In the genomic region with DNA sequence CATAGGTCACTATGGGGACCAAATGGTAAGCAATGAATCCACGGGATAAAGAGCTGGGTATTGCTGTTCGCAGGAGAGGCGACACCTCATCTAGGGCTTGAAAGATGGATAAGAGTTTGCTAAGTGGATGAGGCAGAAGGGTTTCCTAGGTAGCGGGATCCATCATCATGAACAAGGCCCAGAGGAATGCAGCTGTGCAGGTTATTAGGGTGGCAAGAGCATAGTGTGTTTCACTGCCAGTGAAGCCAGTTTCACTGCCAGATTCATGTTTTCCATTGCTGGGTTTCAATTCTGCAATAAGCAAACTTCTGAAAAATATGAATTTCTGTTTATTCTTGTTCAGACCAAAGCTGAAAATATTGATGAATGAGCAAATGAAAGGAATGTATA, we compare ENCODE assay signal across 8 cellular contexts. TPM values are rescaled to one million over a fixed set of nuclear protein-coding genes. Genes with fewer than 3 reads are reported as not detected.
DNase-seq lines count a peak whose midpoint lies in the region; ATAC-seq and TF ChIP-seq lines count a peak whose summit lies in the region.

No MANE protein-coding gene starts in this region.

- DNase-seq in activated CD4-positive, CD25-positive, alpha-beta regulatory T cell (lab: John Stamatoyannopoulos, UW), result no peak
- no peak for DNase-seq in neural progenitor cell (ENCODE audit: low spot score)
- DNase-seq in foreskin fibroblast, result no peak
- no peak for DNase-seq in NCI-H1092 (lab: John Stamatoyannopoulos, UW)
- no peak for DNase-seq in head of caudate nucleus

- no peak overlapping the region for H3K4me3 Mint-ChIP-seq in neural progenitor cell

- H3K27ac ChIP-seq in neural progenitor cell, result no peak overlapping the region

- H3K9me3 ChIP-seq in neural progenitor cell (ENCODE audit: low read depth), result no peaks in the 10 kb centered on the region

- peak overlapping the region; percentile 3 for H2AFZ ChIP-seq in neural progenitor cell (replicated peaks)

- no peaks in the 10 kb centered on the region for H3K9me3 Mint-ChIP-seq in neural progenitor cell

- TF ChIP-seq CTCF in neural progenitor cell (IDR thresholded peaks at IDR 0.05) (no peak), foreskin fibroblast (IDR thresholded peaks at IDR 0.05; ENCODE audit: low read depth, low read length) (no peak)

- intact Hi-C loops in head of caudate nucleus (cut with DNase I), result no loop called here

- ATAC-seq in activated CD4-positive, CD25-positive, alpha-beta regulatory T cell treated with anti-CD3 and anti-CD28 coated beads, Interleukin-2, amount 50 U/mL, for 24 hours, result peak; percentile 31 to 57
- ATAC-seq in HG02973 (IDR thresholded peaks at IDR 0.05; ENCODE audit: unreplicated experiment) (peak; percentile 47), SK-N-SH treated with all-trans-retinoic acid at 6 μM for 48 hours (0 out of 3 replicates have a peak, but pooled peaks have one; percentile 22)

- no peaks in the 10 kb centered on the region for H3K36me3 ChIP-seq in neural progenitor cell

- H3K9ac ChIP-seq in neural progenitor cell, result no peak overlapping the region

- H3K27me3 Mint-ChIP-seq in neural progenitor cell (ENCODE audit: insufficient read depth, low read depth), result peaks cover 6% of the 10 kb centered on the region

- H3K4me3 ChIP-seq in neural progenitor cell, result no peak overlapping the region
- H3K4me3 ChIP-seq in foreskin fibroblast (ENCODE audit: low read depth in 1 of 2, low read length in 2 of 2), result no peak overlapping the region

- H3K4me2 ChIP-seq in neural progenitor cell, result no peak overlapping the region

- peaks cover 11% of the 10 kb centered on the region for H3K4me1 Mint-ChIP-seq in neural progenitor cell

- H3K27ac Mint-ChIP-seq in neural progenitor cell, result no peak overlapping the region

- no peaks in the 10 kb centered on the region for H3K79me2 ChIP-seq in neural progenitor cell (ENCODE audit: low read depth)

- no peaks in the 10 kb centered on the region for H4K20me1 ChIP-seq in neural progenitor cell (ENCODE audit: low read depth)

- H3K4me1 ChIP-seq in neural progenitor cell, result no peaks in the 10 kb centered on the region

- no peaks in the 10 kb centered on the region for H3K27me3 ChIP-seq in neural progenitor cell

- H3K36me3 Mint-ChIP-seq in neural progenitor cell, result no peaks in the 10 kb centered on the region

- H3F3A ChIP-seq in neural progenitor cell (ENCODE audit: low read depth), result no peaks in the 10 kb centered on the region

TF ChIP-seq in SK-N-SH treated with all-trans-retinoic acid at 6 μM for 48 hours, 23 proteins besides CTCF, POLR2A, EP300 and RAD21:
- TF ChIP-seq ARNTL (CRISPR knock-in tag; IDR thresholded peaks at IDR 0.05; ENCODE audit: borderline replicate concordance, low read depth) (no peak), ZNF70 (CRISPR knock-in tag; IDR thresholded peaks at IDR 0.05) (no peak), GLIS3 (CRISPR knock-in tag; IDR thresholded peaks at IDR 0.05) (no peak), OSR1 (CRISPR knock-in tag; IDR thresholded peaks at IDR 0.05) (no peak), SNAI2 (CRISPR knock-in tag; IDR thresholded peaks at IDR 0.05) (no peak), ZNF8 (CRISPR knock-in tag; IDR thresholded peaks at IDR 0.05) (no peak), BACH2 (CRISPR knock-in tag; IDR thresholded peaks at IDR 0.05; ENCODE audit: borderline replicate concordance) (no peak), ZC3H10 (CRISPR knock-in tag; IDR thresholded peaks at IDR 0.05) (no peak), ZFP30 (CRISPR knock-in tag; IDR thresholded peaks at IDR 0.05) (no peak), RARB (CRISPR knock-in tag; IDR thresholded peaks at IDR 0.05) (no peak), TCF4 (CRISPR knock-in tag; IDR thresholded peaks at IDR 0.05; ENCODE audit: borderline replicate concordance) (no peak), ZFP3 (CRISPR knock-in tag; IDR thresholded peaks at IDR 0.05) (no peak), CSDC2 (CRISPR knock-in tag; IDR thresholded peaks at IDR 0.05) (no peak), TOX (CRISPR knock-in tag; IDR thresholded peaks at IDR 0.05; ENCODE audit: borderline replicate concordance) (no peak), PPARA (CRISPR knock-in tag; IDR thresholded peaks at IDR 0.05; ENCODE audit: borderline replicate concordance) (no peak)
- TF ChIP-seq, protein P1, sequence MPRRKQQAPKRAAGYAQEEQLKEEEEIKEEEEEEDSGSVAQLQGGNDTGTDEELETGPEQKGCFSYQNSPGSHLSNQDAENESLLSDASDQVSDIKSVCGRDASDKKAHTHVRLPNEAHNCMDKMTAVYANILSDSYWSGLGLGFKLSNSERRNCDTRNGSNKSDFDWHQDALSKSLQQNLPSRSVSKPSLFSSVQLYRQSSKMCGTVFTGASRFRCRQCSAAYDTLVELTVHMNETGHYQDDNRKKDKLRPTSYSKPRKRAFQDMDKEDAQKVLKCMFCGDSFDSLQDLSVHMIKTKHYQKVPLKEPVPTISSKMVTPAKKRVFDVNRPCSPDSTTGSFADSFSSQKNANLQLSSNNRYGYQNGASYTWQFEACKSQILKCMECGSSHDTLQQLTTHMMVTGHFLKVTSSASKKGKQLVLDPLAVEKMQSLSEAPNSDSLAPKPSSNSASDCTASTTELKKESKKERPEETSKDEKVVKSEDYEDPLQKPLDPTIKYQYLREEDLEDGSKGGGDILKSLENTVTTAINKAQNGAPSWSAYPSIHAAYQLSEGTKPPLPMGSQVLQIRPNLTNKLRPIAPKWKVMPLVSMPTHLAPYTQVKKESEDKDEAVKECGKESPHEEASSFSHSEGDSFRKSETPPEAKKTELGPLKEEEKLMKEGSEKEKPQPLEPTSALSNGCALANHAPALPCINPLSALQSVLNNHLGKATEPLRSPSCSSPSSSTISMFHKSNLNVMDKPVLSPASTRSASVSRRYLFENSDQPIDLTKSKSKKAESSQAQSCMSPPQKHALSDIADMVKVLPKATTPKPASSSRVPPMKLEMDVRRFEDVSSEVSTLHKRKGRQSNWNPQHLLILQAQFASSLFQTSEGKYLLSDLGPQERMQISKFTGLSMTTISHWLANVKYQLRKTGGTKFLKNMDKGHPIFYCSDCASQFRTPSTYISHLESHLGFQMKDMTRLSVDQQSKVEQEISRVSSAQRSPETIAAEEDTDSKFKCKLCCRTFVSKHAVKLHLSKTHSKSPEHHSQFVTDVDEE (CRISPR knock-in tag; IDR thresholded peaks at IDR 0.05), result no peak
- TF ChIP-seq, protein P2, sequence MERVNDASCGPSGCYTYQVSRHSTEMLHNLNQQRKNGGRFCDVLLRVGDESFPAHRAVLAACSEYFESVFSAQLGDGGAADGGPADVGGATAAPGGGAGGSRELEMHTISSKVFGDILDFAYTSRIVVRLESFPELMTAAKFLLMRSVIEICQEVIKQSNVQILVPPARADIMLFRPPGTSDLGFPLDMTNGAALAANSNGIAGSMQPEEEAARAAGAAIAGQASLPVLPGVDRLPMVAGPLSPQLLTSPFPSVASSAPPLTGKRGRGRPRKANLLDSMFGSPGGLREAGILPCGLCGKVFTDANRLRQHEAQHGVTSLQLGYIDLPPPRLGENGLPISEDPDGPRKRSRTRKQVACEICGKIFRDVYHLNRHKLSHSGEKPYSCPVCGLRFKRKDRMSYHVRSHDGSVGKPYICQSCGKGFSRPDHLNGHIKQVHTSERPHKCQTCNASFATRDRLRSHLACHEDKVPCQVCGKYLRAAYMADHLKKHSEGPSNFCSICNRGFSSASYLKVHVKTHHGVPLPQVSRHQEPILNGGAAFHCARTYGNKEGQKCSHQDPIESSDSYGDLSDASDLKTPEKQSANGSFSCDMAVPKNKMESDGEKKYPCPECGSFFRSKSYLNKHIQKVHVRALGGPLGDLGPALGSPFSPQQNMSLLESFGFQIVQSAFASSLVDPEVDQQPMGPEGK (CRISPR knock-in tag; IDR thresholded peaks at IDR 0.05; ENCODE audit: borderline replicate concordance), result no peak
- TF ChIP-seq, protein P3, sequence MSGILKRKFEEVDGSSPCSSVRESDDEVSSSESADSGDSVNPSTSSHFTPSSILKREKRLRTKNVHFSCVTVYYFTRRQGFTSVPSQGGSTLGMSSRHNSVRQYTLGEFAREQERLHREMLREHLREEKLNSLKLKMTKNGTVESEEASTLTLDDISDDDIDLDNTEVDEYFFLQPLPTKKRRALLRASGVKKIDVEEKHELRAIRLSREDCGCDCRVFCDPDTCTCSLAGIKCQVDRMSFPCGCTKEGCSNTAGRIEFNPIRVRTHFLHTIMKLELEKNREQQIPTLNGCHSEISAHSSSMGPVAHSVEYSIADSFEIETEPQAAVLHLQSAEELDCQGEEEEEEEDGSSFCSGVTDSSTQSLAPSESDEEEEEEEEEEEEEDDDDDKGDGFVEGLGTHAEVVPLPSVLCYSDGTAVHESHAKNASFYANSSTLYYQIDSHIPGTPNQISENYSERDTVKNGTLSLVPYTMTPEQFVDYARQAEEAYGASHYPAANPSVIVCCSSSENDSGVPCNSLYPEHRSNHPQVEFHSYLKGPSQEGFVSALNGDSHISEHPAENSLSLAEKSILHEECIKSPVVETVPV (CRISPR knock-in tag; IDR thresholded peaks at IDR 0.05), result no peak

RNA-seq across cellular contexts. Expression of a gene that starts 27.2 kb away (rescaled TPM):
- 123 and 156 TPM in 2 replicates for total RNA-seq in neural progenitor cell (ENCODE audit: low replicate concordance)
